Comparison of ENCODE assay signal across 1 cellular context in the genomic region with DNA sequence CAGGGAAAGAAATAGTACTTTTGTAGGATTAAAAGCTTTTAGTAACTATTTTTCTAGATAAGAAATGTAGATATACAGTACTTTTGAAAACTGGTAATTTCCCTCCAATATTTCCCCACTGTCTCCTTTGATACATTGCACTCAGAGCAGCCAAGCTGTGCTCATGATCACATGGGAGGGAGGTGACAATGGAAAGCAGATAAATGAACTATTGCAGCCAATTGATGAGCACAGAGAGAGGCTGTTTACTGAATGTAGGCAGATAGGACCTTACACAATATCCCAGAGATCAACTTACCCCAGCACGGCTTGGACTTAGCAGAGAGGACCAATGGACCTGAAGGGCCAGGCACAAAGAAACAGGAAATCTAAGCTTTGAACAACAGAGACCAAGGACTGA.
TF ChIP-seq lines count a peak whose summit lies in the region.

No MANE protein-coding gene starts in this region.

TF ChIP-seq in HepG2, 621 proteins besides CTCF, POLR2A, EP300 and RAD21 (continued from another document):
- TF ChIP-seq, protein P1, sequence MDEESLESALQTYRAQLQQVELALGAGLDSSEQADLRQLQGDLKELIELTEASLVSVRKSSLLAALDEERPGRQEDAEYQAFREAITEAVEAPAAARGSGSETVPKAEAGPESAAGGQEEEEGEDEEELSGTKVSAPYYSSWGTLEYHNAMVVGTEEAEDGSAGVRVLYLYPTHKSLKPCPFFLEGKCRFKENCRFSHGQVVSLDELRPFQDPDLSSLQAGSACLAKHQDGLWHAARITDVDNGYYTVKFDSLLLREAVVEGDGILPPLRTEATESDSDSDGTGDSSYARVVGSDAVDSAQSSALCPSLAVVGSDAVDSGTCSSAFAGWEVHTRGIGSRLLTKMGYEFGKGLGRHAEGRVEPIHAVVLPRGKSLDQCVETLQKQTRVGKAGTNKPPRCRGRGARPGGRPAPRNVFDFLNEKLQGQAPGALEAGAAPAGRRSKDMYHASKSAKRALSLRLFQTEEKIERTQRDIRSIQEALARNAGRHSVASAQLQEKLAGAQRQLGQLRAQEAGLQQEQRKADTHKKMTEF (CRISPR knock-in tag; IDR thresholded peaks at IDR 0.05): no peak
- TF ChIP-seq NFE2L2 (IDR thresholded peaks at IDR 0.05; ENCODE audit: low read length): no peak
- TF ChIP-seq ZNF317 (CRISPR knock-in tag; IDR thresholded peaks at IDR 0.05): peak; percentile 62; the same call in 1 of the 2 replicates
- TF ChIP-seq ZNF781 (CRISPR knock-in tag; IDR thresholded peaks at IDR 0.05; ENCODE audit: borderline replicate concordance, not compliant biosample characterization): no peak
TF ChIP-seq in HepG2: peak in this region for 1.
